Comparison of ENCODE assay signal across 8 cellular contexts in genomic region chr1:161726631-161727342, GRCh38. TPM values are rescaled to one million over a fixed set of nuclear protein-coding genes. Genes with fewer than 3 reads are reported as not detected.
DNase-seq lines count a peak whose midpoint lies in the region; ATAC-seq and TF ChIP-seq lines count a peak whose summit lies in the region.

No MANE protein-coding gene starts in this region.

- H3K79me2 ChIP-seq in mesendoderm (ENCODE audit: control insufficient read depth, insufficient read depth, low read length) = no peaks in the 10 kb centered on the region

- H2AK5ac ChIP-seq in mesendoderm (ENCODE audit: low read length) = no peak overlapping the region

- no peaks in the 10 kb centered on the region for H3K9me3 Mint-ChIP-seq in endodermal cell

- 0% methylated on average over 14 to 76 of the region's 81 CpGs for WGBS in endodermal cell (ENCODE audit: insufficient coverage in 1 of 2, insufficient read length in 1 of 2), 2 experiments
- WGBS in mesendoderm (ENCODE audit: extremely low coverage, insufficient coverage, low lambda C conversion rate) = no CpG with 5 or more reads among the region's 81 CpGs

- peak overlapping the region; percentile 69 for H3K4me3 Mint-ChIP-seq in endodermal cell

- peaks cover 75% of the 10 kb centered on the region for H3K27me3 ChIP-seq in endodermal cell (ENCODE audit: control insufficient read depth, insufficient read depth, low read length, poor library complexity, severe bottlenecking)
- peaks cover 2% of the 10 kb centered on the region for H3K27me3 ChIP-seq in mesendoderm (ENCODE audit: insufficient read depth, low read length, poor library complexity)

- no peaks in the 10 kb centered on the region for H3K36me3 Mint-ChIP-seq in endodermal cell (ENCODE audit: low read depth)

- H3K27ac Mint-ChIP-seq in endodermal cell = no peak overlapping the region

- H2BK120ac ChIP-seq in mesendoderm (ENCODE audit: low read depth, low read length) = no peak overlapping the region

- H3K79me1 ChIP-seq in mesendoderm (ENCODE audit: low read length) = no peaks in the 10 kb centered on the region

- H3K4ac ChIP-seq in mesendoderm (ENCODE audit: low read depth, low read length) = peak overlapping the region; percentile 94

- peak overlapping the region; percentile 96 for H3K56ac ChIP-seq in mesendoderm (ENCODE audit: low read length)

- H3K27ac ChIP-seq in endodermal cell (ENCODE audit: low read depth, low read length) (no peak overlapping the region), mesendoderm (ENCODE audit: low read depth, low read length) (peak overlapping the region; percentile 22)

- DNase-seq in AG10803 (ENCODE audit: low read depth) (peak; percentile 80), NCI-H748 (lab: John Stamatoyannopoulos, UW; ENCODE audit: unreplicated experiment) (peak; percentile 80), endodermal cell (peak; percentile 95), mesendoderm (peak; percentile 90)
- DNase-seq in activated CD8-positive, alpha-beta memory T cell treated with anti-CD3 and anti-CD28 coated beads, Interleukin-2, amount 50 U/mL, for 1 hour (ENCODE audit: extremely low read depth) = peak; percentile 35
- peak; percentile 42 to 45 for DNase-seq in stimulated activated CD8-positive, alpha-beta memory T cell treated with anti-CD3 and anti-CD28 coated beads, Interleukin-2, amount 100 ng/mL, for 48 hours (ENCODE audit: low read depth in 2 of 2)

- peak overlapping the region; percentile 70 for H3K18ac ChIP-seq in mesendoderm (ENCODE audit: low read length)

- H3K9me3 ChIP-seq in endodermal cell (ENCODE audit: control insufficient read depth, low read length) = no peaks in the 10 kb centered on the region

- peaks cover 24% of the 10 kb centered on the region for H3K4me1 Mint-ChIP-seq in endodermal cell

- H3K36me3 ChIP-seq in endodermal cell (ENCODE audit: control insufficient read depth, insufficient read depth, low read length) = no peaks in the 10 kb centered on the region
- no peaks in the 10 kb centered on the region for H3K36me3 ChIP-seq in mesendoderm (ENCODE audit: control insufficient read depth, insufficient read depth, low read length)

- peaks cover 84% of the 10 kb centered on the region for H3K27me3 Mint-ChIP-seq in endodermal cell (ENCODE audit: insufficient read depth)

- H3K4me1 ChIP-seq in endodermal cell (ENCODE audit: control insufficient read depth, insufficient read depth, low read length) = peaks cover 8% of the 10 kb centered on the region
- H3K4me1 ChIP-seq in mesendoderm (ENCODE audit: control insufficient read depth, low read depth, low read length) = peaks cover 9% of the 10 kb centered on the region

- H2BK15ac ChIP-seq in mesendoderm (replicated peaks; ENCODE audit: low read depth) = no peak overlapping the region

- H3K4me3 ChIP-seq in AG10803 (ENCODE audit: low read length) = peak overlapping the region; percentile 78
- H3K4me3 ChIP-seq in endodermal cell (ENCODE audit: low read length) = peak overlapping the region; percentile 87
- peak overlapping the region; percentile 65 for H3K4me3 ChIP-seq in mesendoderm (ENCODE audit: low read length)

- H2BK5ac ChIP-seq in mesendoderm (ENCODE audit: low read length) = peak overlapping the region; percentile 58

- H3K9ac ChIP-seq in endodermal cell (ENCODE audit: extremely low read depth, low read length, poor library complexity, severe bottlenecking) = peak overlapping the region; percentile 38
- H3K9ac ChIP-seq in mesendoderm (ENCODE audit: low read length) = peak overlapping the region; percentile 83

- peak overlapping the region; percentile 99 for H3K4me2 ChIP-seq in mesendoderm (ENCODE audit: low read length)

- ATAC-seq in GM18867 (IDR thresholded peaks at IDR 0.05; ENCODE audit: unreplicated experiment) (peak; percentile 68), HG03095 (IDR thresholded peaks at IDR 0.05; ENCODE audit: unreplicated experiment) (peak; percentile 54)

- H3K23ac ChIP-seq in mesendoderm (ENCODE audit: low read length) = peak overlapping the region; percentile 6

- TF ChIP-seq CTCF in AG10803 (conservative IDR thresholded peaks at IDR 0.05; ENCODE audit: low read length) (0 out of 2 replicates have a peak, but pooled peaks have one; percentile 5), endodermal cell (conservative IDR thresholded peaks at IDR 0.05) (no peak)

- no peak overlapping the region for H4K8ac ChIP-seq in mesendoderm (ENCODE audit: low read depth, low read length)

- H4K5ac ChIP-seq in mesendoderm (ENCODE audit: low read length) = no peak overlapping the region

RNA-seq across cellular contexts. Expression of gene FCRLB, which starts 5.4 kb away (rescaled TPM):
- under 1 TPM; 0.22 to 0.51 TPM for total RNA-seq in endodermal cell
- not detected for polyA plus RNA-seq in endodermal cell (2013, experiment 1 of 2)
- polyA plus RNA-seq in endodermal cell (2013, experiment 2 of 2) = not detected
- polyA plus RNA-seq in mesendoderm (2013, experiment 1 of 2) = 0.20 TPM
- 0.11 TPM for polyA plus RNA-seq in mesendoderm (2013, experiment 2 of 2)

RNA-seq across cellular contexts. Expression of gene FCRLA, which starts 19.8 kb away (rescaled TPM):
- total RNA-seq in endodermal cell = not detected
- not detected for polyA plus RNA-seq in endodermal cell (2013, experiment 1 of 2)
- not detected for polyA plus RNA-seq in endodermal cell (2013, experiment 2 of 2)
- not detected for polyA plus RNA-seq in mesendoderm (2013, experiment 1 of 2)
- not detected for polyA plus RNA-seq in mesendoderm (2013, experiment 2 of 2)

RNA-seq across cellular contexts. Expression of gene DUSP12, which starts 22.8 kb away (rescaled TPM):
- total RNA-seq in endodermal cell = 10 to 100 TPM; 26.2 to 28.9 TPM
- 38.1 TPM for polyA plus RNA-seq in endodermal cell (2013, experiment 1 of 2)
- polyA plus RNA-seq in endodermal cell (2013, experiment 2 of 2) = 33.2 TPM
- polyA plus RNA-seq in mesendoderm (2013, experiment 1 of 2) = 43.9 TPM
- 44.2 TPM for polyA plus RNA-seq in mesendoderm (2013, experiment 2 of 2)

RNA-seq across cellular contexts. Expression of gene ATF6, which starts 39.3 kb away (rescaled TPM):
- 10 to 100 TPM; 14.4 to 19.8 TPM for total RNA-seq in endodermal cell
- 20.1 TPM for polyA plus RNA-seq in endodermal cell (2013, experiment 1 of 2)
- polyA plus RNA-seq in endodermal cell (2013, experiment 2 of 2) = 20.4 TPM
- 7.8 TPM for polyA plus RNA-seq in mesendoderm (2013, experiment 1 of 2)
- polyA plus RNA-seq in mesendoderm (2013, experiment 2 of 2) = 7.8 TPM

Comparison
In these comparisons a context has a peak if more than half of its experiments do, and no peak if none do; other contexts are left out.
1. DNase-seq: peak in every context shown above with its lines; median percentile 95 in endodermal cell; 90 in mesendoderm; 80 in AG10803; 80 in NCI-H748; 44 in stimulated activated CD8-positive, alpha-beta memory T cell treated with anti-CD3 and anti-CD28 coated beads, Interleukin-2, amount 100 ng/mL, for 48 hours; 35 in activated CD8-positive, alpha-beta memory T cell treated with anti-CD3 and anti-CD28 coated beads, Interleukin-2, amount 50 U/mL, for 1 hour.